1 cellular context compared by ENCODE assay signal in the genomic region with DNA sequence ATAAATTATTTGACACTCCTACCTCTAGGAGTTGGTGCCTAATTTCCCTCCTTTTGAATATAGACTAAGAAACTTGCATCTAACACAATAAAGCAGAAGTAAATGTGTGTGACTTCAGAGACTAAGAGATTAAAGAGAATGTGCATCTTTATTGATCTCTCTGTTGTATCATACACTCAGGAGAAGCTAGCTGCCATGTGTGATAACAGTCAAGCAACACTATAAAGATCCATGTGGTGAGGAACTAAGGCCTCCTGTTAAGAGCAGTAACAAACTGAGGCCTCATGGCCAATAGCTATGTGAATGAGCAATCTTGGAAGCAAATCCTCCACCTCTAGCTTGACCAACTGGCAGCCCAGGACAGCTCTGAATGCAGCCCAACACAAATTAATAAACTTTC.
TF ChIP-seq lines count a peak whose summit lies in the region.

No MANE protein-coding gene starts in this region.

TF ChIP-seq in K562, 482 proteins besides CTCF, POLR2A, EP300 and RAD21 (continued from another document):
- TF ChIP-seq, protein P1, sequence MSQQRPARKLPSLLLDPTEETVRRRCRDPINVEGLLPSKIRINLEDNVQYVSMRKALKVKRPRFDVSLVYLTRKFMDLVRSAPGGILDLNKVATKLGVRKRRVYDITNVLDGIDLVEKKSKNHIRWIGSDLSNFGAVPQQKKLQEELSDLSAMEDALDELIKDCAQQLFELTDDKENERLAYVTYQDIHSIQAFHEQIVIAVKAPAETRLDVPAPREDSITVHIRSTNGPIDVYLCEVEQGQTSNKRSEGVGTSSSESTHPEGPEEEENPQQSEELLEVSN (IDR thresholded peaks at IDR 0.05; ENCODE audit: borderline replicate concordance in 1 of 2, extremely low read depth in 1 of 2, insufficient read depth in 1 of 2, insufficient read length in 1 of 2, low read depth in 1 of 2, low read length in 1 of 2, poor library complexity in 1 of 2, severe bottlenecking in 1 of 2), result no peak
- TF ChIP-seq FOXJ3 (CRISPR knock-in tag; IDR thresholded peaks at IDR 0.05) (no peak), ZNF121 (CRISPR knock-in tag; conservative IDR thresholded peaks at IDR 0.05) (no peak), EHMT2 (IDR thresholded peaks at IDR 0.05) (peak; percentile 66), TRIM24 (IDR thresholded peaks at IDR 0.05) (peak in 1 of 2 experiments; percentile 28; a peak in 1 of 4 replicates), MEIS2 (IDR thresholded peaks at IDR 0.05; ENCODE audit: partially characterized antibody) (peak; percentile 54), NCOA2 (IDR thresholded peaks at IDR 0.05; ENCODE audit: partially characterized antibody in 2 of 2) (peak in 1 of 2 experiments; percentile 4), ZKSCAN3 (CRISPR knock-in tag; IDR thresholded peaks at IDR 0.05) (no peak), HDGF (IDR thresholded peaks at IDR 0.05) (0 out of 2 replicates have a peak, but pooled peaks have one; percentile 27)
- TF ChIP-seq, protein P2, sequence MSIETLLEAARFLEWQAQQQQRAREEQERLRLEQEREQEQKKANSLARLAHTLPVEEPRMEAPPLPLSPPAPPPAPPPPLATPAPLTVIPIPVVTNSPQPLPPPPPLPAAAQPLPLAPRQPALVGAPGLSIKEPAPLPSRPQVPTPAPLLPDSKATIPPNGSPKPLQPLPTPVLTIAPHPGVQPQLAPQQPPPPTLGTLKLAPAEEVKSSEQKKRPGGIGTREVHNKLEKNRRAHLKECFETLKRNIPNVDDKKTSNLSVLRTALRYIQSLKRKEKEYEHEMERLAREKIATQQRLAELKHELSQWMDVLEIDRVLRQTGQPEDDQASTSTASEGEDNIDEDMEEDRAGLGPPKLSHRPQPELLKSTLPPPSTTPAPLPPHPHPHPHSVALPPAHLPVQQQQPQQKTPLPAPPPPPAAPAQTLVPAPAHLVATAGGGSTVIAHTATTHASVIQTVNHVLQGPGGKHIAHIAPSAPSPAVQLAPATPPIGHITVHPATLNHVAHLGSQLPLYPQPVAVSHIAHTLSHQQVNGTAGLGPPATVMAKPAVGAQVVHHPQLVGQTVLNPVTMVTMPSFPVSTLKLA (conservative IDR thresholded peaks at IDR 0.05), result peak; percentile 40 to 72; a peak in 2 of 4 replicates
- TF ChIP-seq, protein P3, sequence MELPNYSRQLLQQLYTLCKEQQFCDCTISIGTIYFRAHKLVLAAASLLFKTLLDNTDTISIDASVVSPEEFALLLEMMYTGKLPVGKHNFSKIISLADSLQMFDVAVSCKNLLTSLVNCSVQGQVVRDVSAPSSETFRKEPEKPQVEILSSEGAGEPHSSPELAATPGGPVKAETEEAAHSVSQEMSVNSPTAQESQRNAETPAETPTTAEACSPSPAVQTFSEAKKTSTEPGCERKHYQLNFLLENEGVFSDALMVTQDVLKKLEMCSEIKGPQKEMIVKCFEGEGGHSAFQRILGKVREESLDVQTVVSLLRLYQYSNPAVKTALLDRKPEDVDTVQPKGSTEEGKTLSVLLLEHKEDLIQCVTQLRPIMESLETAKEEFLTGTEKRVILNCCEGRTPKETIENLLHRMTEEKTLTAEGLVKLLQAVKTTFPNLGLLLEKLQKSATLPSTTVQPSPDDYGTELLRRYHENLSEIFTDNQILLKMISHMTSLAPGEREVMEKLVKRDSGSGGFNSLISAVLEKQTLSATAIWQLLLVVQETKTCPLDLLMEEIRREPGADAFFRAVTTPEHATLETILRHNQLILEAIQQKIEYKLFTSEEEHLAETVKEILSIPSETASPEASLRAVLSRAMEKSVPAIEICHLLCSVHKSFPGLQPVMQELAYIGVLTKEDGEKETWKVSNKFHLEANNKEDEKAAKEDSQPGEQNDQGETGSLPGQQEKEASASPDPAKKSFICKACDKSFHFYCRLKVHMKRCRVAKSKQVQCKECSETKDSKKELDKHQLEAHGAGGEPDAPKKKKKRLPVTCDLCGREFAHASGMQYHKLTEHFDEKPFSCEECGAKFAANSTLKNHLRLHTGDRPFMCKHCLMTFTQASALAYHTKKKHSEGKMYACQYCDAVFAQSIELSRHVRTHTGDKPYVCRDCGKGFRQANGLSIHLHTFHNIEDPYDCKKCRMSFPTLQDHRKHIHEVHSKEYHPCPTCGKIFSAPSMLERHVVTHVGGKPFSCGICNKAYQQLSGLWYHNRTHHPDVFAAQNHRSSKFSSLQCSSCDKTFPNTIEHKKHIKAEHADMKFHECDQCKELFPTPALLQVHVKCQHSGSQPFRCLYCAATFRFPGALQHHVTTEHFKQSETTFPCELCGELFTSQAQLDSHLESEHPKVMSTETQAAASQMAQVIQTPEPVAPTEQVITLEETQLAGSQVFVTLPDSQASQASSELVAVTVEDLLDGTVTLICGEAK (IDR thresholded peaks at IDR 0.05), result no peak
- TF ChIP-seq, protein P3 (CRISPR knock-in tag; IDR thresholded peaks at IDR 0.05), result no peak
